In genomic region chrX:153336128-153336894, GRCh38 we compare ENCODE assay signal across 12 cellular contexts. TPM values are rescaled to one million over a fixed set of nuclear protein-coding genes. Genes with fewer than 3 reads are reported as not detected.
DNase-seq lines count a peak whose midpoint lies in the region; ATAC-seq and TF ChIP-seq lines count a peak whose summit lies in the region.
"Had no signal": no experiment of that assay in that cellular context is flagged by ENCODE, and none has a peak within 500 bp of the region (broad histone marks: within the 10 kb centered on the region; RNA-seq: fewer than 3 reads in every experiment).

No MANE protein-coding gene starts in this region.

- H3K4me1 ChIP-seq in CD8-positive, alpha-beta memory T cell (ENCODE audit: insufficient read depth, low read length), result peaks cover 36% of the 10 kb centered on the region
- H3K4me1 ChIP-seq in mammary epithelial cell (ENCODE audit: insufficient read depth, low read length), result peaks cover 5% of the 10 kb centered on the region
- peaks cover 0 to 18% (median 0%) of the 10 kb centered on the region in 3 donors for H3K4me1 ChIP-seq in gastroesophageal sphincter
- H3K4me1 ChIP-seq in upper lobe of left lung, result peaks cover 0 to 6% (median 2%) of the 10 kb centered on the region in 4 donors
- H3K4me1 ChIP-seq: uterus had no signal

- TF ChIP-seq EP300 in gastroesophageal sphincter (IDR thresholded peaks at IDR 0.05) (no peak), upper lobe of left lung (IDR thresholded peaks at IDR 0.05) (no peak)

- intact Hi-C loops in mammary epithelial cell (cut with micrococcal nuclease), result no loop called here

- H3K9me3 Mint-ChIP-seq in CD8-positive, alpha-beta memory T cell, result no peaks in the 10 kb centered on the region

- H3K27me3 Mint-ChIP-seq in CD8-positive, alpha-beta memory T cell, result peaks cover 0 to 1% of the 10 kb centered on the region in 2 donors

- H3K4me2 ChIP-seq in mammary epithelial cell (ENCODE audit: insufficient read depth, low read depth, low read length), result no peak overlapping the region

- no TSS peak for BruUV-seq in mammary epithelial cell (replicated peaks; lab: Mats Ljungman, UMichigan)

- H3K27ac Mint-ChIP-seq in CD8-positive, alpha-beta memory T cell, result peak overlapping the region in 5 of 8 donors; percentile 17 to 71 (median 41)

- H4K20me1 ChIP-seq in mammary epithelial cell (ENCODE audit: insufficient read depth, low read length), result no peaks in the 10 kb centered on the region

- TF ChIP-seq CTCF in mammary epithelial cell (conservative IDR thresholded peaks at IDR 0.05 in 1 of 2, IDR thresholded peaks at IDR 0.05 in 1 of 2; ENCODE audit: extremely low read depth in 1 of 2, insufficient read depth in 1 of 2, low read depth in 1 of 2, low read length in 2 of 2) (no peak), gastroesophageal sphincter (IDR thresholded peaks at IDR 0.05) (no peak), upper lobe of left lung (IDR thresholded peaks at IDR 0.05) (no peak)

- ATAC-seq in GM18858 (IDR thresholded peaks at IDR 0.05; ENCODE audit: unreplicated experiment), result peak; percentile 52
- ATAC-seq in HG03457 (IDR thresholded peaks at IDR 0.05; ENCODE audit: unreplicated experiment), result peak; percentile 30
- ATAC-seq in gastroesophageal sphincter, result no peak
- no peak for ATAC-seq in upper lobe of left lung (ENCODE audit: low FRiP score in 2 of 2)
- ATAC-seq in GM18520 (IDR thresholded peaks at IDR 0.05; ENCODE audit: unreplicated experiment), result no peak

- peak overlapping the region; percentile 5 to 91 (median 83) for H3K4me3 Mint-ChIP-seq in CD8-positive, alpha-beta memory T cell

- H3K4me1 Mint-ChIP-seq in CD8-positive, alpha-beta memory T cell, result peaks cover 32 to 57% (median 54%) of the 10 kb centered on the region in 3 donors

- H3K36me3 ChIP-seq in CD8-positive, alpha-beta memory T cell (ENCODE audit: insufficient read depth, low read length), result no peaks in the 10 kb centered on the region
- H3K36me3 ChIP-seq in mammary epithelial cell (ENCODE audit: insufficient read depth, low read length), result no peaks in the 10 kb centered on the region
- peaks cover 0 to 4% of the 10 kb centered on the region in 2 donors for H3K36me3 ChIP-seq in gastroesophageal sphincter
- no peaks in the 10 kb centered on the region for H3K36me3 ChIP-seq in upper lobe of left lung
- H3K36me3 ChIP-seq: cardiac muscle cell, uterus had no signal

- CTCF ChIA-PET in CD8-positive, alpha-beta memory T cell (lab: Charles Lee), result no interaction called here
- CTCF ChIA-PET in mammary epithelial cell (lab: Charles Lee; ENCODE audit: low non-redundant PET), result no interaction called here

- dilution Hi-C loops in mammary epithelial cell (cut with HindIII; ENCODE audit: low sequenced_read_pairs), result no loop called here

- POLR2A ChIA-PET in CD8-positive, alpha-beta memory T cell (lab: Charles Lee), result no interaction called here

- H3K9me3 ChIP-seq in CD8-positive, alpha-beta memory T cell (ENCODE audit: low read length), result no peaks in the 10 kb centered on the region
- H3K9me3 ChIP-seq in mammary epithelial cell (replicated peaks; ENCODE audit: insufficient read depth, low read length) (peaks cover 5% of the 10 kb centered on the region), gastroesophageal sphincter (no peaks in the 10 kb centered on the region), upper lobe of left lung (peaks cover 0 to 9% (median 0%) of the 10 kb centered on the region in 4 donors)
- H3K9me3 ChIP-seq: uterus had no signal

- no peak overlapping the region for H3K9ac ChIP-seq in mammary epithelial cell (ENCODE audit: insufficient read depth, low read length)

- no peak overlapping the region for H2AFZ ChIP-seq in mammary epithelial cell (ENCODE audit: low read depth, low read length)

- DNase-seq in CD8-positive, alpha-beta memory T cell, result peak in 1 of 5 donors; percentile 19
- DNase-seq in mammary epithelial cell, result peak; percentile 9
- no peak for DNase-seq in upper lobe of left lung
- no peak for DNase-seq in Kasumi-1 (lab: John Stamatoyannopoulos, UW)
- DNase-seq: NCI-H69, uterus had no signal

- peaks cover 21% of the 10 kb centered on the region for H3K79me2 ChIP-seq in mammary epithelial cell (ENCODE audit: insufficient read depth, low read length)

- no peaks in the 10 kb centered on the region for H3K27me3 ChIP-seq in CD8-positive, alpha-beta memory T cell (ENCODE audit: insufficient read depth, low read length, poor library complexity, severe bottlenecking)
- H3K27me3 ChIP-seq in mammary epithelial cell (ENCODE audit: insufficient read depth, low read length) (no peaks in the 10 kb centered on the region), gastroesophageal sphincter (no peaks in the 10 kb centered on the region), upper lobe of left lung (no peaks in the 10 kb centered on the region)
- H3K27me3 ChIP-seq: uterus had no signal

- WGBS in mammary epithelial cell (ENCODE audit: low coverage, missing lambda C conversion rate), result 75% methylated on average over 7 of the region's 11 CpGs
- WGBS in gastroesophageal sphincter (ENCODE audit: low coverage in 1 of 2), 2 donors, result 72 to 80% methylated on average over 2 to 3 of the region's 11 CpGs
- 72 to 100% methylated on average over 1 to 11 of the region's 11 CpGs for WGBS in upper lobe of left lung, 2 donors

- TF ChIP-seq POLR2A in gastroesophageal sphincter (IDR thresholded peaks at IDR 0.05) (no peak), upper lobe of left lung (IDR thresholded peaks at IDR 0.05) (no peak)

- no peak overlapping the region for H3K27ac ChIP-seq in CD8-positive, alpha-beta memory T cell (ENCODE audit: low read depth, low read length)
- H3K27ac ChIP-seq in mammary epithelial cell (ENCODE audit: insufficient read depth, low read depth, low read length) (no peak overlapping the region), gastroesophageal sphincter (no peak overlapping the region), upper lobe of left lung (no peak overlapping the region)
- H3K27ac ChIP-seq: cardiac muscle cell, uterus had no signal

- H3K4me3 ChIP-seq in CD8-positive, alpha-beta memory T cell (ENCODE audit: low read length), result no peak overlapping the region
- no peak overlapping the region for H3K4me3 ChIP-seq in mammary epithelial cell (replicated peaks in 1 of 3; ENCODE audit: insufficient read depth in 1 of 3, low read depth in 2 of 3, low read length in 3 of 3)
- H3K4me3 ChIP-seq in gastroesophageal sphincter, result no peak overlapping the region
- no peak overlapping the region for H3K4me3 ChIP-seq in upper lobe of left lung
- H3K4me3 ChIP-seq: cardiac muscle cell had no signal

- peaks cover 4 to 24% (median 7%) of the 10 kb centered on the region in 3 donors for H3K36me3 Mint-ChIP-seq in CD8-positive, alpha-beta memory T cell

- in situ Hi-C loops in mammary epithelial cell (cut with MboI; ENCODE audit: low sequenced_read_pairs in 2 of 2), result no loop called here

RNA-seq across cellular contexts. Expression of gene ZNF275, which starts 2.4 kb away (rescaled TPM):
- total RNA-seq in CD8-positive, alpha-beta memory T cell, result 10 to 100 TPM in 1 of 2 experiments, 1 to 10 TPM in 1; 9.2 to 10.1 TPM
- 5.4 TPM for polyA plus RNA-seq in CD8-positive, alpha-beta memory T cell
- total RNA-seq in mammary epithelial cell (1 to 10 TPM; 8.1 to 8.8 TPM), gastroesophageal sphincter (10 to 100 TPM; 13.6 to 20.1 (median 16.2) TPM), upper lobe of left lung (10 to 100 TPM in 2 of 6 donors, 1 to 10 TPM in 4; 5.9 to 13.8 (median 8.8) TPM)
- polyA plus RNA-seq in mammary epithelial cell, result 5.3 TPM
- polyA minus RNA-seq in mammary epithelial cell, result 8.2 TPM

RNA-seq across cellular contexts. Expression of gene PNMA6F, which starts 14.7 kb away (rescaled TPM):
- not detected for total RNA-seq in CD8-positive, alpha-beta memory T cell
- polyA plus RNA-seq in CD8-positive, alpha-beta memory T cell, result not detected
- not detected for total RNA-seq in mammary epithelial cell
- polyA plus RNA-seq in mammary epithelial cell, result not detected
- polyA minus RNA-seq in mammary epithelial cell, result not detected
- not detected for total RNA-seq in gastroesophageal sphincter
- not detected for total RNA-seq in upper lobe of left lung
- total RNA-seq: cardiac muscle cell, mucosa of gallbladder, uterus had no signal
- polyA plus RNA-seq: cardiac muscle cell had no signal

Comparison
In these comparisons a context has a peak if more than half of its experiments do, and no peak if none do; other contexts are left out.
1. ATAC-seq: peak in GM18858 (single experiment) and HG03457 (single experiment); none in gastroesophageal sphincter (single experiment), upper lobe of left lung (0 of 2) and GM18520 (single experiment).